8 cellular contexts compared by ENCODE assay signal in the genomic region with DNA sequence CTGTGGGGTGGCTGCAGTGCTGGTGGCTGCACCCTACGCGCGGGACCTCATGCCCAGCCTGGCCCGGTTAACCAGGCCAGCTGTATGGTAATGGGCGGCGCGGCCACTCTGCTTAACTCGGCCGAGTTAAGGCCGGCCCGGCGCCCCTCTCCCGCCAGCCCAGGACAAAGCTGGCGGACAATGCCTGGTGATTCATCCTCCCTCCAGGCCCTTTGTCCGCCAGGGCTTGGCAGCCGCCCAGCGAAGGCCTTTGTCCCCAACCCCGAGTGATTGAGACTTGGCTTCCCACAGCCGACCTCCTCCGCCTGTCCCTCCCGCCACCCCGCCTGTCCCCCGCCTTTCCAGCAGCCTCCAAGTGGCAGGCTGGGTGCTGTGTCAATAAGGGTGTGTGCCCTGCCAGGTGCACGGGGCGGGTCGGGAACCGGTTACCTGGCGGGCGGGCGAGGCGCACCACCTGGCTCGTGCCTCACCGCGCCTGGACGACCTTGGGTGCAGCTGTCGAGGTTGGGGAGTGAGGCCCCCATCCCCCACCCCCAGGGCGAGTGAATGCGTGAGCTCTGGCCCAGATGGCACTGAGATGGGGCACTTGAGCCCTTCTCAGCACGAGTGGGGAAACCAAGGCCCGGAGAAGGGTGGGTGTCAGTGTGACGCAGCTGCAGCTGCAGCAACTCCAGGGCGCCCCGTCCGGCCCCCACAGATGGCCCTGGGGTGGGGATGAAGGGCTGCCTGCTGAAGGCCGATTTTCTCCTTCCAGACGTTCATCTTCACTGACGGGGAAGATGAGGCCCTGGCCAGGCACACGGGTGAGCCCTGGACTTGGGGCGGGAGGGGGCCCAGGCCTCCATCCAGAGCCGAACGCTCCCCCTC. TPM values are rescaled to one million over a fixed set of nuclear protein-coding genes. Genes with fewer than 3 reads are reported as not detected.
DNase-seq lines count a peak whose midpoint lies in the region; ATAC-seq and TF ChIP-seq lines count a peak whose summit lies in the region.

No MANE protein-coding gene starts in this region.

- peak overlapping the region in 11 of 12 donors; percentile 4 to 84 (median 74) for H3K27ac ChIP-seq in heart left ventricle

- 36 to 62% (median 45%) methylated on average over 27 to 51 of the region's 51 CpGs for WGBS in heart left ventricle, 4 donors

- H3K27ac Mint-ChIP-seq in activated T-helper 2 cell treated with anti-CD3 and anti-CD28 coated beads, Interferon-gamma antibody, Interleukin-2, Interleukin-4, amounts not matched to agents 10 μg/mL and 5 μg/mL and 100 μg/mL, durations not matched to agents 14 hours and 24 hours and 36 hours = no peak overlapping the region

- intact Hi-C loops in activated T-helper 2 cell treated with anti-CD3 and anti-CD28 coated beads, Interferon-gamma antibody, Interleukin-2, Interleukin-4, amounts not matched to agents 10 μg/mL and 5 μg/mL and 100 μg/mL, durations not matched to agents 14 hours and 24 hours and 36 hours (cut with micrococcal nuclease) = loop anchor here (2.0 kb wide), 2 partner anchors 31 to 117 kb away; partner anchors contain the start of gene BRAT1
- intact Hi-C loops in heart left ventricle (cut with DNase I) = loop anchor here in 6 of 10 donors (2.0 to 5.0 kb wide), 7 partner anchors 31 to 108 kb away; partner anchors contain the start of genes BRAT1 (in 2 of the 6), GRIFIN (in 2 of the 6), IQCE (in 1 of the 6) and TTYH3 (in 1 of the 6)

- TF ChIP-seq POLR2A in heart left ventricle (IDR thresholded peaks at IDR 0.05) = no peak

- peaks cover 32% of the 10 kb centered on the region for H3K36me3 Mint-ChIP-seq in activated T-helper 2 cell treated with anti-CD3 and anti-CD28 coated beads, Interferon-gamma antibody, Interleukin-2, Interleukin-4, amounts not matched to agents 10 μg/mL and 5 μg/mL and 100 μg/mL, durations not matched to agents 14 hours and 24 hours and 36 hours (ENCODE audit: low read depth)

- no peak for TF ChIP-seq CTCF in heart left ventricle (IDR thresholded peaks at IDR 0.05)

- peaks cover 0 to 38% (median 0%) of the 10 kb centered on the region in 9 donors for H3K27me3 ChIP-seq in heart left ventricle

- ATAC-seq in heart left ventricle (peak; percentile 29 to 61 (median 46)), HG02981 (IDR thresholded peaks at IDR 0.05; ENCODE audit: unreplicated experiment) (no peak), GM21367 (IDR thresholded peaks at IDR 0.05; ENCODE audit: unreplicated experiment) (no peak)

- H3K4me1 ChIP-seq in heart left ventricle = peaks cover under 1 to 85% (median 55%) of the 10 kb centered on the region in 12 donors

- H3K9me3 ChIP-seq in heart left ventricle = no peaks in the 10 kb centered on the region

- DNase-seq in COR-L47 (lab: John Stamatoyannopoulos, UW) (peak; percentile 97), NCI-H1417 treated with DMSO at 0.1 percent for 48 hours (lab: John Stamatoyannopoulos, UW) (peak; percentile 79), heart left ventricle (peak; percentile 87 to 93 (median 89)), occipital lobe (lab: John Stamatoyannopoulos, UW) (peak; percentile 80), AG08396 (ENCODE audit: low spot score) (no peak)
- no peak for DNase-seq in activated T-helper 2 cell treated with anti-CD3 and anti-CD28 coated beads, Interferon-gamma antibody, Interleukin-2, Interleukin-4, amounts not matched to agents 10 μg/mL and 5 μg/mL and 100 μg/mL, durations not matched to agents 14 hours and 24 hours and 36 hours (ENCODE audit: low spot score)

- no peaks in the 10 kb centered on the region for H3K9me3 Mint-ChIP-seq in activated T-helper 2 cell treated with anti-CD3 and anti-CD28 coated beads, Interferon-gamma antibody, Interleukin-2, Interleukin-4, amounts not matched to agents 10 μg/mL and 5 μg/mL and 100 μg/mL, durations not matched to agents 14 hours and 24 hours and 36 hours

- H3K27me3 Mint-ChIP-seq in activated T-helper 2 cell treated with anti-CD3 and anti-CD28 coated beads, Interferon-gamma antibody, Interleukin-2, Interleukin-4, amounts not matched to agents 10 μg/mL and 5 μg/mL and 100 μg/mL, durations not matched to agents 14 hours and 24 hours and 36 hours (ENCODE audit: low read depth) = no peaks in the 10 kb centered on the region

- H3K4me3 Mint-ChIP-seq in activated T-helper 2 cell treated with anti-CD3 and anti-CD28 coated beads, Interferon-gamma antibody, Interleukin-2, Interleukin-4, amounts not matched to agents 10 μg/mL and 5 μg/mL and 100 μg/mL, durations not matched to agents 14 hours and 24 hours and 36 hours (ENCODE audit: low read depth) = peak overlapping the region; percentile 13

- peaks cover 0 to 43% (median 33%) of the 10 kb centered on the region in 9 donors for H3K36me3 ChIP-seq in heart left ventricle

- H3K4me3 ChIP-seq in heart left ventricle = peak overlapping the region in 10 of 12 donors; percentile 7 to 94 (median 72)

- H3K4me1 Mint-ChIP-seq in activated T-helper 2 cell treated with anti-CD3 and anti-CD28 coated beads, Interferon-gamma antibody, Interleukin-2, Interleukin-4, amounts not matched to agents 10 μg/mL and 5 μg/mL and 100 μg/mL, durations not matched to agents 14 hours and 24 hours and 36 hours (ENCODE audit: low read depth) = peaks cover 34% of the 10 kb centered on the region

RNA-seq across cellular contexts. Expression of gene LFNG, which starts 4.6 kb away (rescaled TPM):
- 41.0 and 45.6 TPM in 2 replicates for total RNA-seq in activated T-helper 2 cell treated with anti-CD3 and anti-CD28 coated beads, Interferon-gamma antibody, Interleukin-2, Interleukin-4, amounts not matched to agents 10 μg/mL and 5 μg/mL and 100 μg/mL, durations not matched to agents 14 hours and 24 hours and 36 hours
- total RNA-seq in heart left ventricle (10 to 100 TPM in 3 of 9 donors, 1 to 10 TPM in 6; 3.1 to 22.8 (median 7.7) TPM), occipital lobe (8.7 TPM)
- 1 to 10 TPM; 5.4 to 5.7 TPM for polyA plus RNA-seq in heart left ventricle

RNA-seq across cellular contexts. Expression of gene BRAT1, which starts 31.1 kb away (rescaled TPM):
- total RNA-seq in activated T-helper 2 cell treated with anti-CD3 and anti-CD28 coated beads, Interferon-gamma antibody, Interleukin-2, Interleukin-4, amounts not matched to agents 10 μg/mL and 5 μg/mL and 100 μg/mL, durations not matched to agents 14 hours and 24 hours and 36 hours = 39.9 and 41.9 TPM in 2 replicates
- total RNA-seq in heart left ventricle = 10 to 100 TPM; 10.9 to 27.8 (median 14.9) TPM
- 10 to 100 TPM; 13.8 to 17.8 TPM for polyA plus RNA-seq in heart left ventricle
- total RNA-seq in occipital lobe = 15.6 TPM

RNA-seq across cellular contexts. Expression of gene IQCE, which starts 34.6 kb away (rescaled TPM):
- 9.4 and 12.3 TPM in 2 replicates for total RNA-seq in activated T-helper 2 cell treated with anti-CD3 and anti-CD28 coated beads, Interferon-gamma antibody, Interleukin-2, Interleukin-4, amounts not matched to agents 10 μg/mL and 5 μg/mL and 100 μg/mL, durations not matched to agents 14 hours and 24 hours and 36 hours
- total RNA-seq in heart left ventricle (10 to 100 TPM in 5 of 9 donors, 1 to 10 TPM in 4; 8.0 to 14.1 (median 10.3) TPM), occipital lobe (22.3 TPM)
- polyA plus RNA-seq in heart left ventricle = 10 to 100 TPM in 1 of 2 donors, 1 to 10 TPM in 1; 5.0 to 10.8 TPM

RNA-seq across cellular contexts. Expression of gene GRIFIN, which starts 48.0 kb away (rescaled TPM):
- not detected in 2 replicates for total RNA-seq in activated T-helper 2 cell treated with anti-CD3 and anti-CD28 coated beads, Interferon-gamma antibody, Interleukin-2, Interleukin-4, amounts not matched to agents 10 μg/mL and 5 μg/mL and 100 μg/mL, durations not matched to agents 14 hours and 24 hours and 36 hours
- not detected for total RNA-seq in heart left ventricle
- polyA plus RNA-seq in heart left ventricle = not detected
- not detected for total RNA-seq in occipital lobe

Comparison
In these comparisons a context has a peak if more than half of its experiments do, and no peak if none do; other contexts are left out.
1. DNase-seq: peak in COR-L47 (single experiment), NCI-H1417 treated with DMSO at 0.1 percent for 48 hours (single experiment), heart left ventricle (5 of 5) and occipital lobe (single experiment); none in activated T-helper 2 cell treated with anti-CD3 and anti-CD28 coated beads, Interferon-gamma antibody, Interleukin-2, Interleukin-4, amounts not matched to agents 10 μg/mL and 5 μg/mL and 100 μg/mL, durations not matched to agents 14 hours and 24 hours and 36 hours (single experiment) and AG08396 (single experiment).
2. ATAC-seq: peak in heart left ventricle (4 of 4); none in HG02981 (single experiment) and GM21367 (single experiment).